8 cellular contexts compared by ENCODE assay signal in genomic region chr17:4366312-4367063, GRCh38. TPM values are rescaled to one million over a fixed set of nuclear protein-coding genes. Genes with fewer than 3 reads are reported as not detected.
DNase-seq lines count a peak whose midpoint lies in the region; ATAC-seq and TF ChIP-seq lines count a peak whose summit lies in the region.

UBE2G1 (minus strand) TSS chr17:4366675; CDS start chr17:4366316, 359 bp downstream.

- intact Hi-C loops in activated B cell treated with CpG ODN at 0.5 μM for 24 hours (cut with micrococcal nuclease), result loop anchor here (1.0 to 10.0 kb wide), 7 partner anchors 9 to 1654 kb away; partner anchors contain the start of genes CLUH, CYB5D2, MYBBP1A and PFN1

- peak within 1 kb of the TSS; percentile 86 for H3K4me3 Mint-ChIP-seq in activated B cell treated with CpG ODN at 0.5 μM for 24 hours

- H3K4me3 ChIP-seq in AG09309 (ENCODE audit: control insufficient read depth, low read depth, low read length), result peak within 1 kb of the TSS; percentile 54

- ATAC-seq in GM18909 (IDR thresholded peaks at IDR 0.05; ENCODE audit: poor library complexity, unreplicated experiment), result peak; percentile 81
- peak; percentile 68 for ATAC-seq in HG03196 (IDR thresholded peaks at IDR 0.05; ENCODE audit: unreplicated experiment)
- peak; percentile 81 for ATAC-seq in activated B cell treated with CpG ODN at 0.5 μM for 24 hours (ENCODE audit: low read depth)

- peak within 1 kb of the TSS; percentile 93 for H3K27ac Mint-ChIP-seq in activated B cell treated with CpG ODN at 0.5 μM for 24 hours

- TF ChIP-seq CTCF in AG09309 (IDR thresholded peaks at IDR 0.05; ENCODE audit: control insufficient read depth, insufficient read depth, low read depth, low read length, missing control alignments) (peak; percentile 20), activated B cell treated with CpG ODN at 0.5 μM for 24 hours (IDR thresholded peaks at IDR 0.05) (no peak)

- H3K9me3 Mint-ChIP-seq in activated B cell treated with CpG ODN at 0.5 μM for 24 hours, result no peaks in the 10 kb centered on the region

- peaks cover 15% of the 10 kb centered on the region for H3K36me3 Mint-ChIP-seq in activated B cell treated with CpG ODN at 0.5 μM for 24 hours (ENCODE audit: low read depth)

- CTCF ChIA-PET in activated B cell treated with CpG ODN at 0.5 μM for 24 hours (lab: Charles Lee), result no interaction called here

- no peaks in the 10 kb centered on the region for H3K27me3 Mint-ChIP-seq in activated B cell treated with CpG ODN at 0.5 μM for 24 hours

- DNase-seq in AG09309 (ENCODE audit: low read depth) (peak; percentile 77), NCI-H345 (lab: John Stamatoyannopoulos, UW) (peak; percentile 94), activated B cell treated with CpG ODN at 0.5 μM for 24 hours (peak; percentile 99), caudate nucleus (lab: John Stamatoyannopoulos, UW) (peak; percentile 68 to 99 (median 96)), inferior parietal cortex (ENCODE audit: extremely low spot score) (peak; percentile 92)
- peak; percentile 99 for DNase-seq in stimulated activated CD4-positive, alpha-beta T cell treated with anti-CD3 and anti-CD28 coated beads, Interleukin-12 subunit alpha, Interleukin-12 subunit beta, amount 100 ng/mL, for 4 hours

- POLR2A ChIA-PET in activated B cell treated with CpG ODN at 0.5 μM for 24 hours (lab: Charles Lee), result interaction anchor here (0.6 to 3.8 kb wide), 16 partner anchors 9 to 658 kb away, joined by 3 to 40 read pairs (median 4); partner anchors contain the start of genes CYB5D2 and ZZEF1

- H3K4me1 Mint-ChIP-seq in activated B cell treated with CpG ODN at 0.5 μM for 24 hours, result peaks cover 47% of the 10 kb centered on the region

- peak within 1 kb of the TSS; percentile 94 for H3K27ac ChIP-seq in caudate nucleus (ENCODE audit: low read depth, low read length)

RNA-seq across cellular contexts. Expression of gene UBE2G1, which starts in this region (rescaled TPM):
- total RNA-seq in activated B cell treated with CpG ODN at 0.5 μM for 24 hours, result 66.5 and 66.6 TPM in 2 replicates

Comparison
In these comparisons a context has a peak if more than half of its experiments do, and no peak if none do; other contexts are left out.
1. Peak in every context shown above with its lines: DNase-seq, ATAC-seq, H3K4me3 ChIP-seq and H3K27ac ChIP-seq.